In genomic region chr4:2429945-2430757, GRCh38 we compare ENCODE assay signal across 6 cellular contexts. TPM values are rescaled to one million over a fixed set of nuclear protein-coding genes. Genes with fewer than 3 reads are reported as not detected.
"Had no signal": no experiment of that assay in that cellular context is flagged by ENCODE, and none has a peak within 500 bp of the region (broad histone marks: within the 10 kb centered on the region; RNA-seq: fewer than 3 reads in every experiment).

No MANE protein-coding gene starts in this region.

RNA-seq across cellular contexts. Expression of gene CFAP99, which starts 11.4 kb away (rescaled TPM):
- total RNA-seq: activated CD4-positive, alpha-beta T cell treated with anti-CD3 and anti-CD28 coated beads, Interleukin-2, amount 10 ng/mL, durations not matched to agents 7 days and 5 days; activated naive CD4-positive, alpha-beta T cell treated with anti-CD3 and anti-CD28 coated beads, Interleukin-2, amount 50 U/mL, for 72 hours; activated T-cell treated with anti-CD3 and anti-CD28 coated beads, Interleukin-2, amount 50 U/mL, for 72 hours; thoracic aorta; urinary bladder had no signal
- polyA plus RNA-seq: naive thymus-derived CD4-positive, alpha-beta T cell had no signal
